ENCODE assay signal across 3 cellular contexts in genomic region chr12:38775-39174, GRCh38. TPM values are rescaled to one million over a fixed set of nuclear protein-coding genes. Genes with fewer than 3 reads are reported as not detected.
"Had no signal": no experiment of that assay in that cellular context is flagged by ENCODE, and none has a peak within 500 bp of the region (broad histone marks: within the 10 kb centered on the region; RNA-seq: fewer than 3 reads in every experiment).

No MANE protein-coding gene starts in this region.

RNA-seq across cellular contexts. Expression of gene IQSEC3, which starts 27.8 kb away (rescaled TPM):
- total RNA-seq: activated B cell treated with CpG ODN at 0.5 μM for 24 hours; activated CD4-positive, alpha-beta T cell treated with anti-CD3 and anti-CD28 coated beads for 36 hours; activated CD4-positive, alpha-beta T cell treated with anti-CD3 and anti-CD28 coated beads, Interleukin-2, amount 10 ng/mL, durations not matched to agents 7 days and 5 days had no signal
